8 cellular contexts compared by ENCODE assay signal in the genomic region with DNA sequence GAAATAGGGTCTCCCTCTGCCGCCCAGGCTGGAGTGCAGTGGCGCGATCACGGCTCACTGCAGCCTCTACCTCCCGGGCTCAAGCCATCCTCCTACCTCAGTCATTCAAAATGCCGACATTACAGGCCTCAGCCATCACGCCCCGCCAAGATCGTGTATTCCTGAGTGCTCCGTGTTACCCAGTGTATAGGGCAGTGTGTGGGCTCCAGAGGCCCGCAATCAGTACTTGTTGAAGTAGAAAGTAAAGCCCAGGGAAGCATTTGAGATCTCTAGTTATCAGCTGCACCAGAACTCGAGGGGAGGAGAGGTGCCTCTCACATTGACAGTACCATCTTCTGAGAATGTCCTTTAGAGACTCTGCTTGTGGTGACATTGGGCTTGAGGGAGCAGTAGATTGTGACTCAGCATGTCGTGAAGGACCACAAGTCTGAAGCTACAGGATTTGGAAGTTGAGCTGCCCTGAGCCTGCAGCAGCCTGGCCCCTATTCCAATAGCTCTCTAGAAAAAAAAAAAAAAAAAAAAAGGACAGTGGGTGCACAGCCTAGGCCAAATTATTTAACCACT. TPM values are rescaled to one million over a fixed set of nuclear protein-coding genes. Genes with fewer than 3 reads are reported as not detected.
DNase-seq lines count a peak whose midpoint lies in the region; ATAC-seq, FAIRE-seq and TF ChIP-seq lines count a peak whose summit lies in the region.

No MANE protein-coding gene starts in this region.

- peaks cover 24% of the 10 kb centered on the region for H3K4me1 Mint-ChIP-seq in stimulated activated naive CD8-positive, alpha-beta T cell treated with anti-CD3 and anti-CD28 coated beads, Interleukin-15, Interleukin-2, amounts not matched to agents 100 ng/mL and 50 ng/mL, for 24 hours (ENCODE audit: low read depth)
- H3K4me1 Mint-ChIP-seq in glutamatergic neuron (ENCODE audit: low read depth, unreplicated experiment), result peaks cover 10% of the 10 kb centered on the region

- H3K27ac ChIP-seq in RWPE2 (ENCODE audit: poor library complexity, severe bottlenecking), result peak overlapping the region; percentile 67

- TF ChIP-seq POLR2A in H54 (IDR thresholded peaks at IDR 0.05; ENCODE audit: low read depth, low read length), result no peak

- peaks cover 10% of the 10 kb centered on the region for H3K4me1 ChIP-seq in RWPE2 (ENCODE audit: insufficient read depth, poor library complexity, severe bottlenecking)

- H3K9me3 ChIP-seq in RWPE2 (ENCODE audit: severe bottlenecking), result no peaks in the 10 kb centered on the region

- H3K36me3 Mint-ChIP-seq in stimulated activated naive CD8-positive, alpha-beta T cell treated with anti-CD3 and anti-CD28 coated beads, Interleukin-15, Interleukin-2, amounts not matched to agents 100 ng/mL and 50 ng/mL, for 24 hours (ENCODE audit: low read depth), result peaks cover 5% of the 10 kb centered on the region
- no peaks in the 10 kb centered on the region for H3K36me3 Mint-ChIP-seq in glutamatergic neuron (ENCODE audit: unreplicated experiment)

- no peak overlapping the region for H3K4me3 ChIP-seq in RWPE2 (ENCODE audit: severe bottlenecking)

- peak overlapping the region; percentile 49 for H3K27ac Mint-ChIP-seq in stimulated activated naive CD8-positive, alpha-beta T cell treated with anti-CD3 and anti-CD28 coated beads, Interleukin-15, Interleukin-2, amounts not matched to agents 100 ng/mL and 50 ng/mL, for 24 hours
- no peak overlapping the region for H3K27ac Mint-ChIP-seq in glutamatergic neuron (ENCODE audit: unreplicated experiment)

- H3K27me3 ChIP-seq in RWPE2 (ENCODE audit: insufficient read depth, poor library complexity, severe bottlenecking), result no peaks in the 10 kb centered on the region

- no peak for DNase-seq in stimulated activated naive CD8-positive, alpha-beta T cell treated with anti-CD3 and anti-CD28 coated beads, Interleukin-15, Interleukin-2, amounts not matched to agents 100 U/mL and 50 U/mL, for 24 hours
- DNase-seq in RWPE2 (ENCODE audit: low spot score) (peak; percentile 29), glutamatergic neuron (no peak), NCI-H524 treated with DMSO at 0.1 percent for 48 hours (lab: John Stamatoyannopoulos, UW) (no peak), H54 (ENCODE audit: insufficient read length, low spot score) (no peak), hepatic stellate cell (ENCODE audit: low spot score) (no peak)

- no peak for ATAC-seq in stimulated activated naive CD8-positive, alpha-beta T cell treated with anti-CD3 and anti-CD28 coated beads, Interleukin-15, Interleukin-2, amounts not matched to agents 100 U/mL and 50 U/mL, for 24 hours
- ATAC-seq in RWPE2 (ENCODE audit: low read depth) (no peak), HG03196 (IDR thresholded peaks at IDR 0.05; ENCODE audit: unreplicated experiment) (no peak)

- H3K36me3 ChIP-seq in RWPE2 (ENCODE audit: low read depth), result peaks cover 5% of the 10 kb centered on the region; the same call in 1 of the 2 replicates

- H3K4me3 Mint-ChIP-seq in stimulated activated naive CD8-positive, alpha-beta T cell treated with anti-CD3 and anti-CD28 coated beads, Interleukin-15, Interleukin-2, amounts not matched to agents 100 ng/mL and 50 ng/mL, for 24 hours, result peak overlapping the region; percentile 95
- peak overlapping the region; percentile 92 for H3K4me3 Mint-ChIP-seq in glutamatergic neuron (ENCODE audit: unreplicated experiment)

- no peak for TF ChIP-seq CTCF in RWPE2 (IDR thresholded peaks at IDR 0.05; ENCODE audit: poor library complexity, severe bottlenecking)
- no peak for TF ChIP-seq CTCF in glutamatergic neuron (IDR thresholded peaks at IDR 0.05; ENCODE audit: partially characterized antibody, unreplicated experiment)

- H3K9me3 Mint-ChIP-seq in stimulated activated naive CD8-positive, alpha-beta T cell treated with anti-CD3 and anti-CD28 coated beads, Interleukin-15, Interleukin-2, amounts not matched to agents 100 ng/mL and 50 ng/mL, for 24 hours, result no peaks in the 10 kb centered on the region
- peaks cover 8% of the 10 kb centered on the region for H3K9me3 Mint-ChIP-seq in glutamatergic neuron (ENCODE audit: unreplicated experiment)

- no peak for FAIRE-seq in H54 (lab: Jason Lieb, UNC)

- H3K27me3 Mint-ChIP-seq in stimulated activated naive CD8-positive, alpha-beta T cell treated with anti-CD3 and anti-CD28 coated beads, Interleukin-15, Interleukin-2, amounts not matched to agents 100 ng/mL and 50 ng/mL, for 24 hours, result no peaks in the 10 kb centered on the region
- H3K27me3 Mint-ChIP-seq in glutamatergic neuron (ENCODE audit: unreplicated experiment), result peaks cover 3% of the 10 kb centered on the region

RNA-seq across cellular contexts. Expression of gene PRPSAP1, which starts 1.1 kb away (rescaled TPM):
- 68.5 TPM for total RNA-seq in glutamatergic neuron (ENCODE audit: unreplicated experiment)

RNA-seq across cellular contexts. Expression of gene SPHK1, which starts 29.6 kb away (rescaled TPM):
- total RNA-seq in glutamatergic neuron (ENCODE audit: unreplicated experiment), result 3.1 TPM

RNA-seq across cellular contexts. Expression of gene QRICH2, which starts 46.8 kb away (rescaled TPM):
- 12.2 TPM for total RNA-seq in glutamatergic neuron (ENCODE audit: unreplicated experiment)
